8 cellular contexts compared by ENCODE assay signal in genomic region chr1:58755468-58755872, GRCh38. TPM values are rescaled to one million over a fixed set of nuclear protein-coding genes. Genes with fewer than 3 reads are reported as not detected.
DNase-seq lines count a peak whose midpoint lies in the region; ATAC-seq, FAIRE-seq and TF ChIP-seq lines count a peak whose summit lies in the region.

No MANE protein-coding gene starts in this region.

- no peaks in the 10 kb centered on the region for H3K27me3 ChIP-seq in K562 (ENCODE audit: control insufficient read depth in 2 of 2, insufficient read depth in 2 of 2, low read length in 2 of 2)

- H3K9me3 ChIP-seq in T-helper 17 cell (ENCODE audit: control insufficient read depth, low read length, poor library complexity, severe bottlenecking) (no peaks in the 10 kb centered on the region), K562 (replicated peaks; ENCODE audit: control insufficient read depth, insufficient read depth, low read depth, low read length) (no peaks in the 10 kb centered on the region)

- no peaks in the 10 kb centered on the region for H4K20me1 ChIP-seq in K562 (replicated peaks; ENCODE audit: control insufficient read depth, insufficient read depth, low read length)

- H3K4me1 ChIP-seq in K562 (replicated peaks in 1 of 2; ENCODE audit: control insufficient read depth in 2 of 2, insufficient read depth in 2 of 2, low read length in 2 of 2) = peaks cover 10 to 26% of the 10 kb centered on the region in 2 experiments

- peak overlapping the region; percentile 34 for H3K4me2 ChIP-seq in K562 (ENCODE audit: insufficient read depth, low read length)

- TF ChIP-seq CTCF in K562 (IDR thresholded peaks at IDR 0.05 in 2 of 3, conservative IDR thresholded peaks at IDR 0.05 in 1 of 3; ENCODE audit: insufficient read depth in 2 of 3, low read depth in 1 of 3, low read length in 3 of 3) = no peak

- ATAC-seq in GM18520 (IDR thresholded peaks at IDR 0.05; ENCODE audit: unreplicated experiment) (peak; percentile 82), HG03558 (IDR thresholded peaks at IDR 0.05; ENCODE audit: extremely low read depth, unreplicated experiment) (peak; percentile 56), T-helper 17 cell (peak; percentile 62), K562 (peak; percentile 64), left colon (peak; percentile 74), HG03457 (IDR thresholded peaks at IDR 0.05; ENCODE audit: unreplicated experiment) (no peak)

- no peak for DNase-seq in T-helper 17 cell
- DNase-seq in K562 (ENCODE audit: extremely low read depth in 1 of 4, low spot score in 3 of 4) = peak in 2 of 4 experiments; percentile 27 to 63
- DNase-seq in left colon = peak; percentile 22 to 64
- peak in 2 of 3 experiments; percentile 15 for DNase-seq in stimulated activated CD4-positive, alpha-beta T cell treated with anti-CD3 and anti-CD28 coated beads, TNF-alpha, amount 100 ng/mL, for 4 hours (ENCODE audit: low read depth in 3 of 3)
- no peak for DNase-seq in NCI-H1105 (lab: John Stamatoyannopoulos, UW)

- H3K4me3 ChIP-seq in K562 = no peak overlapping the region

- H3K36me3 Mint-ChIP-seq in T-helper 17 cell (ENCODE audit: low read depth) = no peaks in the 10 kb centered on the region

- FAIRE-seq in K562 (lab: Jason Lieb, UNC) = no peak

- no peaks in the 10 kb centered on the region for H3K79me2 ChIP-seq in K562 (ENCODE audit: control insufficient read depth, insufficient read depth, low read length)

- CTCF ChIA-PET in K562 (lab: Yijun Ruan, JAX; ENCODE audit: low intra/inter-chr PET ratio) = no interaction called here

- peak overlapping the region; percentile 85 for H2AFZ ChIP-seq in K562 (ENCODE audit: low read depth, low read length)

- no peaks in the 10 kb centered on the region for H3K36me3 ChIP-seq in K562 (ENCODE audit: control insufficient read depth, insufficient read depth, low read length)

- peak overlapping the region; percentile 51 for H3K27ac Mint-ChIP-seq in T-helper 17 cell

- H3K27ac ChIP-seq in K562 (ENCODE audit: extremely low read depth, low read depth, low read length) = peak overlapping the region; percentile 43; the same call in 2 of the 3 replicates

- 20% methylated on average over 6 of the region's 6 CpGs for WGBS in K562 (ENCODE audit: insufficient coverage, low coverage, missing lambda C conversion rate)

- no peak for TF ChIP-seq POLR2A in K562 (conservative IDR thresholded peaks at IDR 0.05)

- peaks cover 7% of the 10 kb centered on the region for H3K9me1 ChIP-seq in K562 (ENCODE audit: control insufficient read depth, insufficient read depth, low read length)

- in situ Hi-C loops in K562 (cut with MboI) = no loop called here

- no peak for TF ChIP-seq EP300 in K562 (IDR thresholded peaks at IDR 0.05; ENCODE audit: low read length)

- BruUV-seq in K562 (replicated peaks; lab: Mats Ljungman, UMichigan) = no TSS peak

- intact Hi-C loops in K562 (cut with micrococcal nuclease) = no loop called here
- intact Hi-C loops in left colon (cut with DNase I, micrococcal nuclease) = no loop called here

- TF ChIP-seq RAD21 in K562 (CRISPR knock-in tag; conservative IDR thresholded peaks at IDR 0.05 in 1 of 2, IDR thresholded peaks at IDR 0.05 in 1 of 2) = no peak

- H3K27me3 Mint-ChIP-seq in T-helper 17 cell = no peaks in the 10 kb centered on the region

- POLR2A ChIA-PET in K562 (lab: Yijun Ruan, JAX) = interaction anchor here (0.9 to 1.0 kb wide), 3 partner anchors 27 to 1012 kb away, joined by 3 to 5 read pairs (median 3); partner anchors contain the start of gene JUN

- peak overlapping the region; percentile 78 for H3K4me3 Mint-ChIP-seq in T-helper 17 cell

- H3K9ac ChIP-seq in K562 (ENCODE audit: insufficient read depth in 1 of 2, low read depth in 2 of 2, low read length in 2 of 2) = peak overlapping the region in 1 of 2 experiments; percentile 53; a peak in 1 of 4 replicates

- H3K4me1 Mint-ChIP-seq in T-helper 17 cell = peaks cover 34% of the 10 kb centered on the region

TF ChIP-seq in K562, 482 proteins besides CTCF, POLR2A, EP300 and RAD21 (continues in another document):
- TF ChIP-seq COPS2 (conservative IDR thresholded peaks at IDR 0.05) (no peak), ZNF197 (CRISPR knock-in tag; IDR thresholded peaks at IDR 0.05; ENCODE audit: low read depth) (no peak), ZNF316 (IDR thresholded peaks at IDR 0.05) (no peak), PHF21A (IDR thresholded peaks at IDR 0.05; ENCODE audit: borderline replicate concordance, low read depth) (no peak), ZNF347 (CRISPR knock-in tag; IDR thresholded peaks at IDR 0.05; ENCODE audit: low read depth) (no peak)

RNA-seq across cellular contexts. Expression of gene JUN, which starts 28.4 kb away (rescaled TPM):
- total RNA-seq in T-helper 17 cell (1,000 to 10,000 TPM; 1,878 to 2,007 TPM), K562 (2014; rRNA removed) (23.4 and 24.4 TPM in 2 replicates), K562 (2014; rRNA removed; fragmentation: Illumina TruSeq; extraction: Trizol) (3.4 and 3.8 TPM in 2 replicates), K562 (2015; rRNA removed; fragmentation: Illumina TruSeq; extraction: Trizol) (3.6 and 4.0 TPM in 2 replicates), K562 (2021) (19.7 and 24.0 TPM in 2 replicates), left colon (100 to 1,000 TPM; 184 to 199 TPM)
- total RNA-seq in K562 (2011; cell fraction: chromatin; rRNA removed; ENCODE audit: low replicate concordance) = 8.9 and 23.5 TPM in 2 replicates
- total RNA-seq in K562 (2011; cell fraction: nucleolus; rRNA removed) = 30.7 and 36.9 TPM in 2 replicates
- 14.8 and 18.0 TPM in 2 replicates for total RNA-seq in K562 (2011; cell fraction: nucleoplasm; rRNA removed)
- polyA plus RNA-seq in K562 (2011; rRNA removed) (4.0 and 9.1 TPM in 2 replicates), K562 (2014; fragmentation: Illumina TruSeq; extraction: Trizol) (5.9 and 7.6 TPM in 2 replicates), K562 (2014; fragmentation: Nextera tagmentation; extraction: Ambion mirVana) (under 1 TPM; 0.32 TPM), K562 (2014; rRNA removed) (16.4 and 20.1 TPM in 2 replicates)
- polyA plus RNA-seq in K562 (2011; cell fraction: cytosol; rRNA removed) = 8.2 and 13.9 TPM in 2 replicates
- 10.6 and 11.1 TPM in 2 replicates for polyA plus RNA-seq in K562 (2011; cell fraction: nucleus; rRNA removed)
- polyA plus RNA-seq in K562 (2012) = 14.2 and 22.4 TPM in 2 replicates
- 4.5 and 6.3 TPM in 2 replicates for polyA minus RNA-seq in K562 (2011; rRNA and poly(A)+ RNA removed)
- 9.5 and 12.7 TPM in 2 replicates for polyA minus RNA-seq in K562 (2011; cell fraction: cytosol; rRNA and poly(A)+ RNA removed)
- 19.7 and 31.5 TPM in 2 replicates for polyA minus RNA-seq in K562 (2011; cell fraction: nucleus; rRNA and poly(A)+ RNA removed)

RNA-seq across cellular contexts. Expression of gene MYSM1, which starts 55.6 kb away (rescaled TPM):
- total RNA-seq in T-helper 17 cell = 10 to 100 TPM; 54.1 to 63.7 TPM
- total RNA-seq in K562 (2011; cell fraction: chromatin; rRNA removed; ENCODE audit: low replicate concordance) = 41.2 and 212 TPM in 2 replicates
- total RNA-seq in K562 (2011; cell fraction: nucleolus; rRNA removed) = 19.0 and 31.5 TPM in 2 replicates
- 78.8 and 129 TPM in 2 replicates for total RNA-seq in K562 (2011; cell fraction: nucleoplasm; rRNA removed)
- 14.8 and 15.3 TPM in 2 replicates for total RNA-seq in K562 (2014; rRNA removed)
- 34.1 and 35.0 TPM in 2 replicates for total RNA-seq in K562 (2014; rRNA removed; fragmentation: Illumina TruSeq; extraction: Trizol)
- 27.6 and 32.3 TPM in 2 replicates for total RNA-seq in K562 (2015; rRNA removed; fragmentation: Illumina TruSeq; extraction: Trizol)
- 30.1 and 34.0 TPM in 2 replicates for total RNA-seq in K562 (2021)
- 50.9 and 52.8 TPM in 2 replicates for polyA plus RNA-seq in K562 (2011; rRNA removed)
- polyA plus RNA-seq in K562 (2011; cell fraction: cytosol; rRNA removed) = 5.8 and 15.6 TPM in 2 replicates
- polyA plus RNA-seq in K562 (2011; cell fraction: nucleus; rRNA removed) = 93.1 and 132 TPM in 2 replicates
- polyA plus RNA-seq in K562 (2012) = 16.3 and 19.2 TPM in 2 replicates
- 21.5 and 30.7 TPM in 2 replicates for polyA plus RNA-seq in K562 (2014; fragmentation: Illumina TruSeq; extraction: Trizol)
- 10 to 100 TPM; 12.9 to 16.1 TPM for polyA plus RNA-seq in K562 (2014; fragmentation: Nextera tagmentation; extraction: Ambion mirVana)
- polyA plus RNA-seq in K562 (2014; rRNA removed) = 27.3 and 32.5 TPM in 2 replicates
- 61.9 and 82.4 TPM in 2 replicates for polyA minus RNA-seq in K562 (2011; rRNA and poly(A)+ RNA removed)
- 12.4 and 14.9 TPM in 2 replicates for polyA minus RNA-seq in K562 (2011; cell fraction: cytosol; rRNA and poly(A)+ RNA removed)
- 74.5 and 153 TPM in 2 replicates for polyA minus RNA-seq in K562 (2011; cell fraction: nucleus; rRNA and poly(A)+ RNA removed)
- 10 to 100 TPM; 40.3 to 52.5 TPM for total RNA-seq in left colon

Comparison
In these comparisons a context has a peak if more than half of its experiments do, and no peak if none do; other contexts are left out.
1. DNase-seq: peak in left colon (2 of 2) and stimulated activated CD4-positive, alpha-beta T cell treated with anti-CD3 and anti-CD28 coated beads, TNF-alpha, amount 100 ng/mL, for 4 hours (2 of 3); none in T-helper 17 cell (0 of 3) and NCI-H1105 (single experiment).
2. RNA of gene JUN, which starts 28.4 kb away (total RNA-seq): 1,878 to 2,007 TPM in T-helper 17 cell; 184 to 199 TPM in left colon and 3.4 to 36.9 TPM in K562; every median in the first group is over 4 times any median in the second.